ENCODE assay signal across 8 cellular contexts in the genomic region with DNA sequence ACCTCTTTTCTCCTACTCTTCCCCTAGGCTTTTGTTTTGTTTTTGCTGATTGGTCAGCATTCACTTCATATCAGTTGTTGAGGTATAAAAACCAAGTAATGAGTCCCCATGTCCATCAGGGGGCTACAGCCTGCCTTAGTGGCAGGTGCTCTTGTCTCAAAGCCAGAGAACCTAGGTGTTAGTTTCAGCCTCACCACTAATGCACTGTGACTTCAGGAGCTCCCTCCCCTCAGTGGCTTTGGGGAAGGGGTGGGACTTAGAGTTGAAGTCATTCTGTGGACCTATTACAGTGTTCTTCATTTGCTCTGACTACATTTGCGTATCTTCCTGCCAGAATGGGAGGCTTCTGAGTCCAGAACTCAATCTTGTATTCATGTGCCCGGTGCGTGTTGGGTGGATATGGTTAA. TPM values are rescaled to one million over a fixed set of nuclear protein-coding genes. Genes with fewer than 3 reads are reported as not detected.
DNase-seq lines count a peak whose midpoint lies in the region; ATAC-seq and TF ChIP-seq lines count a peak whose summit lies in the region.

No MANE protein-coding gene starts in this region.

- H3K9me3 ChIP-seq in colonic mucosa = no peaks in the 10 kb centered on the region

- ATAC-seq in GM19328 (IDR thresholded peaks at IDR 0.05; ENCODE audit: unreplicated experiment) = peak; percentile 100
- peak; percentile 99 for ATAC-seq in HG03139 (IDR thresholded peaks at IDR 0.05; ENCODE audit: unreplicated experiment)

- H3K27me3 ChIP-seq in colonic mucosa = no peaks in the 10 kb centered on the region

- H3K9ac ChIP-seq in colonic mucosa (ENCODE audit: low read depth in 2 of 2, low read length in 2 of 2) = no peak overlapping the region

- no peaks in the 10 kb centered on the region for H3K36me3 ChIP-seq in colonic mucosa

- H3K4me3 ChIP-seq in colonic mucosa = no peak overlapping the region

- peak; percentile 84 for DNase-seq in GM10248 (ENCODE audit: extremely low spot score)
- peak; percentile 3 to 22 for DNase-seq in activated CD4-positive, alpha-beta T cell treated with anti-CD3 and anti-CD28 coated beads, Interleukin-2, amount 50 U/mL, for 48 hours
- peak in 2 of 3 donors; percentile 28 to 30 for DNase-seq in stimulated activated CD4-positive, alpha-beta T cell treated with anti-CD3 and anti-CD28 coated beads, TNF-alpha, amount 100 ng/mL, for 48 hours (ENCODE audit: low read depth in 3 of 3)
- no peak for DNase-seq in DMS114 treated with DMSO at 0.1 percent for 48 hours (lab: John Stamatoyannopoulos, UW; ENCODE audit: unreplicated experiment)
- DNase-seq in medulla oblongata (ENCODE audit: extremely low spot score) = no peak
- no peak for DNase-seq in colonic mucosa

- H3K27ac ChIP-seq in colonic mucosa = no peak overlapping the region

- peak; percentile 36 for TF ChIP-seq CTCF in GM10248 (IDR thresholded peaks at IDR 0.05; ENCODE audit: control extremely low read depth, extremely low read depth, low read depth, missing control alignments)
- no peak for TF ChIP-seq CTCF in colonic mucosa (IDR thresholded peaks at IDR 0.05)

- H3K4me1 ChIP-seq in colonic mucosa = peaks cover 4% of the 10 kb centered on the region

- intact Hi-C loops in colonic mucosa (cut with DNase I) = no loop called here

- CTCF ChIA-PET in GM10248 (lab: Yijun Ruan, JAX) = interaction anchor here (0.7 to 1.6 kb wide), 9 partner anchors 10 to 39 kb away, joined by 3 to 23 read pairs (median 5); no protein-coding TSS in a partner anchor

- POLR2A ChIA-PET in GM10248 (lab: Yijun Ruan, JAX) = interaction anchor here (0.6 to 0.7 kb wide), 2 partner anchors 110 to 418 kb away, joined by 3 read pairs; no protein-coding TSS in a partner anchor

RNA-seq across cellular contexts. Expression of gene NR2C2, which starts 41.6 kb away (rescaled TPM):
- total RNA-seq in colonic mucosa = 10 to 100 TPM; 33.8 to 41.3 TPM

Comparison
In these comparisons a context has a peak if more than half of its experiments do, and no peak if none do; other contexts are left out.
1. DNase-seq: peak in GM10248 (single experiment), activated CD4-positive, alpha-beta T cell treated with anti-CD3 and anti-CD28 coated beads, Interleukin-2, amount 50 U/mL, for 48 hours (2 of 2) and stimulated activated CD4-positive, alpha-beta T cell treated with anti-CD3 and anti-CD28 coated beads, TNF-alpha, amount 100 ng/mL, for 48 hours (2 of 3); none in DMS114 treated with DMSO at 0.1 percent for 48 hours (single experiment), medulla oblongata (single experiment) and colonic mucosa (single experiment).